8 cellular contexts compared by ENCODE assay signal in genomic region chr1:107056426-107057196, GRCh38. TPM values are rescaled to one million over a fixed set of nuclear protein-coding genes. Genes with fewer than 3 reads are reported as not detected.
DNase-seq lines count a peak whose midpoint lies in the region; ATAC-seq and TF ChIP-seq lines count a peak whose summit lies in the region.

Gene PRMT6, plus strand, starts transcription at chr1:107056674. Its CDS starts 42 bp downstream, at chr1:107056716.

- H3K4me1 Mint-ChIP-seq in activated T-helper 1 cell treated with anti-CD3 and anti-CD28 coated beads, Interleukin-12 subunit alpha, Interleukin-12 subunit beta, Interleukin-2, Interleukin-4 antibody, amounts not matched to agents 30 ng/mL and 10 ng/mL and 1 ng/mL, durations not matched to agents 14 hours and 24 hours and 36 hours (ENCODE audit: low read depth), result peaks cover 29% of the 10 kb centered on the region
- peaks cover 12 to 32% (median 30%) of the 10 kb centered on the region in 4 donors for H3K4me1 Mint-ChIP-seq in naive thymus-derived CD8-positive, alpha-beta T cell
- peaks cover 11 to 27% of the 10 kb centered on the region in 2 donors for H3K4me1 Mint-ChIP-seq in stimulated activated naive B cell treated with anti-CD40 and anti-IgM and Interleukin-4, amounts not matched to agents 10 μg/mL and 1 μg/mL and 100 μg/mL, for 72 hours

- peak within 1 kb of the TSS; percentile 91 for H3K4me2 ChIP-seq in fibroblast of lung (ENCODE audit: extremely low read depth, insufficient read depth, low read length)

- peak within 1 kb of the TSS; percentile 99 for H2AFZ ChIP-seq in fibroblast of lung (ENCODE audit: low read length)

- H3K27ac Mint-ChIP-seq in activated T-helper 1 cell treated with anti-CD3 and anti-CD28 coated beads, Interleukin-12 subunit alpha, Interleukin-12 subunit beta, Interleukin-2, Interleukin-4 antibody, amounts not matched to agents 30 ng/mL and 10 ng/mL and 1 ng/mL, durations not matched to agents 14 hours and 24 hours and 36 hours, result peak within 1 kb of the TSS; percentile 98
- H3K27ac Mint-ChIP-seq in naive thymus-derived CD8-positive, alpha-beta T cell, result peak within 1 kb of the TSS; percentile 94 to 100 (median 98)
- peak within 1 kb of the TSS; percentile 98 for H3K27ac Mint-ChIP-seq in stimulated activated naive B cell treated with anti-CD40 and anti-IgM and Interleukin-4, amounts not matched to agents 10 μg/mL and 1 μg/mL and 100 μg/mL, for 72 hours

- TF ChIP-seq CTCF in fibroblast of lung (conservative IDR thresholded peaks at IDR 0.05 in 1 of 2, IDR thresholded peaks at IDR 0.05 in 1 of 2; ENCODE audit: low read depth in 1 of 2, low read length in 2 of 2), result no peak

- H3K4me3 ChIP-seq in fibroblast of lung (replicated peaks in 1 of 4; ENCODE audit: control extremely low read depth in 1 of 4, insufficient read depth in 1 of 4, low read depth in 3 of 4, low read length in 4 of 4), result peak within 1 kb of the TSS; percentile 87 to 97 (median 93)

- peak within 1 kb of the TSS; percentile 91 for H3K27ac ChIP-seq in fibroblast of lung (ENCODE audit: insufficient read depth, low read length)

- intact Hi-C loops in activated T-helper 1 cell treated with anti-CD3 and anti-CD28 coated beads, Interleukin-12 subunit alpha, Interleukin-12 subunit beta, Interleukin-2, Interleukin-4 antibody, amounts not matched to agents 30 ng/mL and 10 ng/mL and 1 ng/mL, durations not matched to agents 14 hours and 24 hours and 36 hours (cut with micrococcal nuclease), result loop anchor here (5.0 kb wide), 1 partner anchor 86 kb away; the partner anchor contains the start of gene NTNG1

- H3K9me3 Mint-ChIP-seq in activated T-helper 1 cell treated with anti-CD3 and anti-CD28 coated beads, Interleukin-12 subunit alpha, Interleukin-12 subunit beta, Interleukin-2, Interleukin-4 antibody, amounts not matched to agents 30 ng/mL and 10 ng/mL and 1 ng/mL, durations not matched to agents 14 hours and 24 hours and 36 hours, result no peaks in the 10 kb centered on the region
- H3K9me3 Mint-ChIP-seq in naive thymus-derived CD8-positive, alpha-beta T cell, result peaks cover 0 to 4% (median 0%) of the 10 kb centered on the region in 9 donors
- H3K9me3 Mint-ChIP-seq in stimulated activated naive B cell treated with anti-CD40 and anti-IgM and Interleukin-4, amounts not matched to agents 10 μg/mL and 1 μg/mL and 100 μg/mL, for 72 hours, result no peaks in the 10 kb centered on the region

- POLR2A ChIA-PET in naive thymus-derived CD8-positive, alpha-beta T cell (lab: Charles Lee), result interaction anchor here (0.6 kb wide), 1 partner anchor 84 kb away, joined by 7 read pairs; no protein-coding TSS in a partner anchor

- H3K4me1 ChIP-seq in fibroblast of lung (ENCODE audit: control insufficient read depth, extremely low read depth, insufficient read depth, low read length), result peaks cover 6% of the 10 kb centered on the region

- no peaks in the 10 kb centered on the region for H3K9me3 ChIP-seq in fibroblast of lung (ENCODE audit: control insufficient read depth, insufficient read depth, low read depth, low read length)

- no peaks in the 10 kb centered on the region for H3K27me3 ChIP-seq in fibroblast of lung (ENCODE audit: control insufficient read depth, insufficient read depth, low read length)

- H3K79me2 ChIP-seq in fibroblast of lung (ENCODE audit: control insufficient read depth, insufficient read depth, low read length), result peaks cover 14% of the 10 kb centered on the region

- peak within 1 kb of the TSS; percentile 90 for H3K9ac ChIP-seq in fibroblast of lung (ENCODE audit: insufficient read depth, low read length)

- no peaks in the 10 kb centered on the region for H3K36me3 ChIP-seq in fibroblast of lung (ENCODE audit: control insufficient read depth, insufficient read depth, low read length)

- no peaks in the 10 kb centered on the region for H4K20me1 ChIP-seq in fibroblast of lung (ENCODE audit: control insufficient read depth, extremely low read depth, insufficient read depth, low read length)

- peak; percentile 95 for ATAC-seq in GM21717 (IDR thresholded peaks at IDR 0.05; ENCODE audit: unreplicated experiment)
- ATAC-seq in naive thymus-derived CD8-positive, alpha-beta T cell, result peak; percentile 94
- peak; percentile 92 to 95 for ATAC-seq in stimulated activated naive B cell treated with anti-CD40 and anti-IgM and Interleukin-4, amounts not matched to agents 10 μg/mL and 1 μg/mL and 100 μg/mL, for 72 hours (replicated peaks)

- H3K36me3 Mint-ChIP-seq in activated T-helper 1 cell treated with anti-CD3 and anti-CD28 coated beads, Interleukin-12 subunit alpha, Interleukin-12 subunit beta, Interleukin-2, Interleukin-4 antibody, amounts not matched to agents 30 ng/mL and 10 ng/mL and 1 ng/mL, durations not matched to agents 14 hours and 24 hours and 36 hours (ENCODE audit: low read depth), result peaks cover 19% of the 10 kb centered on the region
- H3K36me3 Mint-ChIP-seq in naive thymus-derived CD8-positive, alpha-beta T cell, result peaks cover 6 to 27% (median 8%) of the 10 kb centered on the region in 3 donors
- H3K36me3 Mint-ChIP-seq in stimulated activated naive B cell treated with anti-CD40 and anti-IgM and Interleukin-4, amounts not matched to agents 10 μg/mL and 1 μg/mL and 100 μg/mL, for 72 hours, result peaks cover 9 to 28% of the 10 kb centered on the region in 2 donors

- peak; percentile 84 for DNase-seq in DMS53 treated with DMSO at 0.1 percent for 48 hours (lab: John Stamatoyannopoulos, UW; ENCODE audit: unreplicated experiment)
- peak; percentile 44 for DNase-seq in KG1 (lab: John Stamatoyannopoulos, UW)
- peak; percentile 88 for DNase-seq in RKO (ENCODE audit: low spot score)
- peak; percentile 80 for DNase-seq in activated T-helper 1 cell treated with anti-CD3 and anti-CD28 coated beads, Interleukin-12 subunit alpha, Interleukin-12 subunit beta, Interleukin-2, Interleukin-4 antibody, amounts not matched to agents 30 ng/mL and 10 ng/mL and 1 ng/mL, durations not matched to agents 14 hours and 24 hours and 36 hours (ENCODE audit: low spot score)
- peak; percentile 73 to 79 for DNase-seq in fibroblast of lung (ENCODE audit: low read depth in 2 of 2)
- peak; percentile 65 to 91 (median 80) for DNase-seq in naive thymus-derived CD8-positive, alpha-beta T cell
- peak; percentile 79 for DNase-seq in stimulated activated naive B cell treated with anti-CD40 and anti-IgM and Interleukin-4, amounts not matched to agents 10 μg/mL and 1 μg/mL and 100 μg/mL, for 72 hours

- H3K4me3 Mint-ChIP-seq in activated T-helper 1 cell treated with anti-CD3 and anti-CD28 coated beads, Interleukin-12 subunit alpha, Interleukin-12 subunit beta, Interleukin-2, Interleukin-4 antibody, amounts not matched to agents 30 ng/mL and 10 ng/mL and 1 ng/mL, durations not matched to agents 14 hours and 24 hours and 36 hours, result peak within 1 kb of the TSS; percentile 98
- H3K4me3 Mint-ChIP-seq in naive thymus-derived CD8-positive, alpha-beta T cell, result peak within 1 kb of the TSS; percentile 95 to 100 (median 98)
- peak within 1 kb of the TSS; percentile 98 to 99 for H3K4me3 Mint-ChIP-seq in stimulated activated naive B cell treated with anti-CD40 and anti-IgM and Interleukin-4, amounts not matched to agents 10 μg/mL and 1 μg/mL and 100 μg/mL, for 72 hours

- H3K27me3 Mint-ChIP-seq in activated T-helper 1 cell treated with anti-CD3 and anti-CD28 coated beads, Interleukin-12 subunit alpha, Interleukin-12 subunit beta, Interleukin-2, Interleukin-4 antibody, amounts not matched to agents 30 ng/mL and 10 ng/mL and 1 ng/mL, durations not matched to agents 14 hours and 24 hours and 36 hours (ENCODE audit: insufficient read depth), result no peaks in the 10 kb centered on the region
- H3K27me3 Mint-ChIP-seq in naive thymus-derived CD8-positive, alpha-beta T cell, result no peaks in the 10 kb centered on the region
- H3K27me3 Mint-ChIP-seq in stimulated activated naive B cell treated with anti-CD40 and anti-IgM and Interleukin-4, amounts not matched to agents 10 μg/mL and 1 μg/mL and 100 μg/mL, for 72 hours, result no peaks in the 10 kb centered on the region

RNA-seq across cellular contexts. Expression of gene PRMT6, which starts in this region (rescaled TPM):
- total RNA-seq in activated T-helper 1 cell treated with anti-CD3 and anti-CD28 coated beads, Interleukin-12 subunit alpha, Interleukin-12 subunit beta, Interleukin-2, Interleukin-4 antibody, amounts not matched to agents 30 ng/mL and 10 ng/mL and 1 ng/mL, durations not matched to agents 14 hours and 24 hours and 36 hours, result 27.3 and 28.2 TPM in 2 replicates
- total RNA-seq in fibroblast of lung, result 10.6 and 12.3 TPM in 2 replicates
- 11.1 and 15.5 TPM in 2 replicates for polyA plus RNA-seq in fibroblast of lung
- 11.0 and 16.3 TPM in 2 replicates for polyA plus RNA-seq in fibroblast of lung (2012)
- 2.3 and 10.4 TPM in 2 replicates for polyA minus RNA-seq in fibroblast of lung (ENCODE audit: low replicate concordance)
- 10 to 100 TPM; 23.3 to 23.5 TPM for total RNA-seq in naive thymus-derived CD8-positive, alpha-beta T cell
- 10 to 100 TPM; 14.4 to 17.5 (median 17.0) TPM for polyA plus RNA-seq in naive thymus-derived CD8-positive, alpha-beta T cell

Comparison
In these comparisons a context has a peak if more than half of its experiments do, and no peak if none do; other contexts are left out.
1. Peak in every context shown above with its lines: DNase-seq, ATAC-seq, H3K4me3 ChIP-seq and H3K27ac ChIP-seq.